2 cellular contexts compared by ENCODE assay signal in the genomic region with DNA sequence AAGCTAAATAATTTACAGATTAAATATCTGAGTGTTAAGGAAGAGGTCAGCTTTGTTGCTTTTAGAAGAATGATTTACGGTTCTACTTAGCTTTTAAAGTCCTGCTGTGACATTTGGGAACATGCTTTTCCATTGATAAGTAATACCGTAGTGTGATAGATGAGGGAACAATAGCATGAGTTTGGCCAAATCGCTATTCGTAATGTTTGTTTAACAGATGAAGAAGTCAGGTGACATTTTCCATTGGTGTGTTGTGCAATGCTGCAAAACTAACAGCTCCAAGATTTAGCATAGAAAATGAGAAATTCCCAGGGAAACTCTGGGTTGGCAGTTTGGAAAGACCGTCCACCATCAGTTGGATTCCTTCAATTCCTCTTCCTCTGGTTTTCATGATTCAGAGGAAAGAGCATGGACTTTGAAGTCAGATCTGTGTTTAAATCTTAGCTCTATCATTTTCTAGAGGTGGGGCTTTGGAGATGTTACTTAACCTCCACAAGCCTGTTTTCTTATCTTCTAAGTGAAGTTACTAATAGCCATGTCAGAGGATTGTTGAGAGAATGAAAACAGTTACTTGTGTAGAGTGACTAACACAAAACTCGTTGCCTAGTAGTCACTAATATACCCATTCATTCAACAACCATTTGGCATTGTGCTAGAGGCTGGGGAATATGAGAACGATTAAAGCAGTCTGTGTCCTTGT.
A peak's percentile ranks its signal among the peaks of the same experiment; 100 is the strongest.
TF ChIP-seq lines count a peak whose summit lies in the region.

No MANE protein-coding gene starts in this region.

TF ChIP-seq in A549, 52 proteins besides CTCF, POLR2A, EP300 and RAD21:
- TF ChIP-seq EHMT2 (IDR thresholded peaks at IDR 0.05; ENCODE audit: low read depth) (no peak), MAX (IDR thresholded peaks at IDR 0.05) (no peak), ZC3H11A (IDR thresholded peaks at IDR 0.05) (no peak), KDM1A (IDR thresholded peaks at IDR 0.05; ENCODE audit: low read depth) (no peak), FOSL2 (IDR thresholded peaks at IDR 0.05) (no peak), FOSL2 (CRISPR knock-in tag; IDR thresholded peaks at IDR 0.05) (no peak), MYC (IDR thresholded peaks at IDR 0.05; ENCODE audit: borderline replicate concordance, low read length) (no peak), SREBF2 (IDR thresholded peaks at IDR 0.05) (no peak), CEBPB (IDR thresholded peaks at IDR 0.05) (no peak), TP53 (CRISPR knock-in tag; IDR thresholded peaks at IDR 0.05) (no peak), MAZ (IDR thresholded peaks at IDR 0.05; ENCODE audit: borderline replicate concordance, low read depth, low read length) (no peak), ELK1 (IDR thresholded peaks at IDR 0.05; ENCODE audit: low read depth, low read length) (no peak), ESRRA (IDR thresholded peaks at IDR 0.05; ENCODE audit: borderline replicate concordance, low read length) (no peak)
- TF ChIP-seq, protein P1, sequence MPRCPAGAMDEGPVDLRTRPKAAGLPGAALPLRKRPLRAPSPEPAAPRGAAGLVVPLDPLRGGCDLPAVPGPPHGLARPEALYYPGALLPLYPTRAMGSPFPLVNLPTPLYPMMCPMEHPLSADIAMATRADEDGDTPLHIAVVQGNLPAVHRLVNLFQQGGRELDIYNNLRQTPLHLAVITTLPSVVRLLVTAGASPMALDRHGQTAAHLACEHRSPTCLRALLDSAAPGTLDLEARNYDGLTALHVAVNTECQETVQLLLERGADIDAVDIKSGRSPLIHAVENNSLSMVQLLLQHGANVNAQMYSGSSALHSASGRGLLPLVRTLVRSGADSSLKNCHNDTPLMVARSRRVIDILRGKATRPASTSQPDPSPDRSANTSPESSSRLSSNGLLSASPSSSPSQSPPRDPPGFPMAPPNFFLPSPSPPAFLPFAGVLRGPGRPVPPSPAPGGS (IDR thresholded peaks at IDR 0.05): no peak
- TF ChIP-seq, protein P2, sequence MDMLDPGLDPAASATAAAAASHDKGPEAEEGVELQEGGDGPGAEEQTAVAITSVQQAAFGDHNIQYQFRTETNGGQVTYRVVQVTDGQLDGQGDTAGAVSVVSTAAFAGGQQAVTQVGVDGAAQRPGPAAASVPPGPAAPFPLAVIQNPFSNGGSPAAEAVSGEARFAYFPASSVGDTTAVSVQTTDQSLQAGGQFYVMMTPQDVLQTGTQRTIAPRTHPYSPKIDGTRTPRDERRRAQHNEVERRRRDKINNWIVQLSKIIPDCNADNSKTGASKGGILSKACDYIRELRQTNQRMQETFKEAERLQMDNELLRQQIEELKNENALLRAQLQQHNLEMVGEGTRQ (IDR thresholded peaks at IDR 0.05): no peak

TF ChIP-seq in HepG2, 621 proteins besides CTCF, POLR2A, EP300 and RAD21:
- TF ChIP-seq SOX6 (IDR thresholded peaks at IDR 0.05): no peak
- TF ChIP-seq SOX6 (CRISPR knock-in tag; IDR thresholded peaks at IDR 0.05): peak; percentile 60; the same call in 1 of the 2 replicates
- TF ChIP-seq ZNF598 (CRISPR knock-in tag; IDR thresholded peaks at IDR 0.05; ENCODE audit: borderline replicate concordance): no peak
- TF ChIP-seq CEBPB (IDR thresholded peaks at IDR 0.05; ENCODE audit: borderline replicate concordance, low read depth, low read length): peak; percentile 65; the same call in 1 of the 2 replicates
- no peak for TF ChIP-seq SOX13 (IDR thresholded peaks at IDR 0.05)
- TF ChIP-seq SOX13 (CRISPR knock-in tag; conservative IDR thresholded peaks at IDR 0.05 in 1 of 2, IDR thresholded peaks at IDR 0.05 in 1 of 2): peak in 1 of 2 experiments; percentile 80; a peak in 2 of 4 replicates
